29 cellular contexts compared by ENCODE assay signal in genomic region chrX:125711103-125711502, GRCh38.
"Had no signal": no experiment of that assay in that cellular context is flagged by ENCODE, and none has a peak within 500 bp of the region (broad histone marks: within the 10 kb centered on the region; RNA-seq: fewer than 3 reads in every experiment).

No MANE protein-coding gene starts in this region.

- H3K27me3 Mint-ChIP-seq: stimulated activated memory B cell treated with anti-CD40 and anti-IgM and Interleukin-4, amounts not matched to agents 10 μg/mL and 1 μg/mL and 100 μg/mL, for 72 hours; stimulated activated naive CD8-positive, alpha-beta T cell treated with anti-CD3 and anti-CD28 coated beads, Interleukin-15, amount 100 ng/mL, for 72 hours; type B pancreatic cell had no signal

- H3K27ac Mint-ChIP-seq: naive thymus-derived CD4-positive, alpha-beta T cell; natural killer cell; stimulated activated memory B cell treated with anti-CD40 and anti-IgM and Interleukin-4, amounts not matched to agents 10 μg/mL and 1 μg/mL and 100 μg/mL, for 72 hours; stimulated activated naive CD8-positive, alpha-beta T cell treated with anti-CD3 and anti-CD28 coated beads, Interleukin-15, amount 100 ng/mL, for 72 hours; type B pancreatic cell had no signal

- H3K4me2 ChIP-seq: smooth muscle cell had no signal

- H3K4me3 Mint-ChIP-seq: naive thymus-derived CD4-positive, alpha-beta T cell; natural killer cell; nephron; stimulated activated memory B cell treated with anti-CD40 and anti-IgM and Interleukin-4, amounts not matched to agents 10 μg/mL and 1 μg/mL and 100 μg/mL, for 72 hours; stimulated activated naive CD8-positive, alpha-beta T cell treated with anti-CD3 and anti-CD28 coated beads, Interleukin-15, amount 100 ng/mL, for 72 hours; type B pancreatic cell had no signal

- H3K4me3 ChIP-seq: pancreas, psoas muscle, skin epidermis, smooth muscle cell, spleen, suprapubic skin, testis, tibial artery, transverse colon, upper lobe of right lung, uterus had no signal

- H3K4me1 Mint-ChIP-seq: naive thymus-derived CD4-positive, alpha-beta T cell; natural killer cell; nephron; stimulated activated memory B cell treated with anti-CD40 and anti-IgM and Interleukin-4, amounts not matched to agents 10 μg/mL and 1 μg/mL and 100 μg/mL, for 72 hours; stimulated activated naive CD8-positive, alpha-beta T cell treated with anti-CD3 and anti-CD28 coated beads, Interleukin-15, amount 100 ng/mL, for 72 hours had no signal

- H3K27me3 ChIP-seq: neutrophil, pancreas, spleen, suprapubic skin, testis, tibial artery, transverse colon, upper lobe of right lung, uterus had no signal

- H3K36me3 Mint-ChIP-seq: naive thymus-derived CD4-positive, alpha-beta T cell; natural killer cell; stimulated activated memory B cell treated with anti-CD40 and anti-IgM and Interleukin-4, amounts not matched to agents 10 μg/mL and 1 μg/mL and 100 μg/mL, for 72 hours; type B pancreatic cell had no signal

- H3K4me1 ChIP-seq: pancreas, psoas muscle, spleen, suprapubic skin, testis, tibial artery, transverse colon, upper lobe of right lung, uterus had no signal

- ATAC-seq: naive thymus-derived CD4-positive, alpha-beta T cell; natural killer cell; pancreas; psoas muscle; right cardiac atrium; sciatic nerve; stimulated activated memory B cell treated with anti-CD40 and anti-IgM and Interleukin-4, amounts not matched to agents 10 μg/mL and 1 μg/mL and 100 μg/mL, for 72 hours; stimulated activated naive CD8-positive, alpha-beta T cell treated with anti-CD3 and anti-CD28 coated beads, Interleukin-15, amount 100 ng/mL, for 72 hours; stimulated activated naive CD8-positive, alpha-beta T cell treated with anti-CD3 and anti-CD28 coated beads, Interleukin-15, Interleukin-2, amounts not matched to agents 100 U/mL and 50 U/mL, for 24 hours; upper lobe of right lung had no signal

- FAIRE-seq: pancreas had no signal

- H3K9me3 ChIP-seq: neutrophil, pancreas, psoas muscle, spleen, suprapubic skin, testis, tibial artery, transverse colon, upper lobe of right lung, uterus had no signal

- H3K27ac ChIP-seq: neutrophil, pancreas, psoas muscle, skin epidermis, spleen, suprapubic skin, testis, tibial artery, transverse colon, upper lobe of right lung, uterus had no signal

- DNase-seq: naive thymus-derived CD4-positive, alpha-beta T cell; natural killer cell; nucleus accumbens; psoas muscle; stimulated activated CD4-positive, alpha-beta T cell treated with anti-CD3 and anti-CD28 coated beads, Interleukin-12 subunit alpha, Interleukin-12 subunit beta, amount 100 ng/mL, for 4 hours; stimulated activated CD4-positive, alpha-beta T cell treated with anti-CD3 and anti-CD28 coated beads, Interleukin-1b, Interleukin-23, amount 100 ng/mL, for 48 hours; stimulated activated CD4-positive, alpha-beta T cell treated with anti-CD3 and anti-CD28 coated beads, Interleukin-4, amount 100 ng/mL, for 1 hour; stimulated activated CD4-positive, alpha-beta T cell treated with anti-CD3 and anti-CD28 coated beads, Interleukin-4, amount 100 ng/mL, for 4 hours; stimulated activated CD8-positive, alpha-beta memory T cell treated with anti-CD3 and anti-CD28 coated beads, Interleukin-4, amount 100 ng/mL, for 48 hours; stimulated activated naive CD4-positive, alpha-beta T cell; stimulated activated naive CD8-positive, alpha-beta T cell treated with anti-CD3 and anti-CD28 coated beads, Interleukin-15, amount 100 ng/mL, for 72 hours; stimulated activated naive CD8-positive, alpha-beta T cell treated with anti-CD3 and anti-CD28 coated beads, Interleukin-15, Interleukin-2, amounts not matched to agents 100 U/mL and 50 U/mL, for 24 hours; substantia nigra; testis; tibial artery; transverse colon; uterus had no signal

- H3K9me3 Mint-ChIP-seq: nephron; stimulated activated memory B cell treated with anti-CD40 and anti-IgM and Interleukin-4, amounts not matched to agents 10 μg/mL and 1 μg/mL and 100 μg/mL, for 72 hours; stimulated activated naive CD8-positive, alpha-beta T cell treated with anti-CD3 and anti-CD28 coated beads, Interleukin-15, amount 100 ng/mL, for 72 hours; type B pancreatic cell had no signal

- H3K36me3 ChIP-seq: neutrophil, pancreas, spleen, suprapubic skin, tibial artery, transverse colon, upper lobe of right lung, uterus had no signal
